Comparison of ENCODE assay signal across 9 cellular contexts in genomic region chr12:75705749-75706719, GRCh38.
DNase-seq lines count a peak whose midpoint lies in the region; ATAC-seq and TF ChIP-seq lines count a peak whose summit lies in the region.
"Had no signal": no experiment of that assay in that cellular context is flagged by ENCODE, and none has a peak within 500 bp of the region (broad histone marks: within the 10 kb centered on the region; RNA-seq: fewer than 3 reads in every experiment).

No MANE protein-coding gene starts in this region.

- H3K27me3 ChIP-seq in spleen (replicated peaks in 1 of 7) = no peaks in the 10 kb centered on the region

- no peaks in the 10 kb centered on the region for H3K36me3 ChIP-seq in spleen

- H3K4me1 Mint-ChIP-seq in WTC11 = peaks cover 69% of the 10 kb centered on the region

- TF ChIP-seq POLR2A in spleen (IDR thresholded peaks at IDR 0.05) = no peak

- intact Hi-C loops in spleen (cut with DNase I; ENCODE audit: low total_unique reads) = no loop called here

- peaks cover 0 to 44% (median 21%) of the 10 kb centered on the region in 6 donors for H3K4me1 ChIP-seq in spleen

- CTCF ChIA-PET in WTC11 (lab: Charles Lee) = interaction anchor here (0.6 kb wide), 1 partner anchor 22 kb away, joined by 3 read pairs; no protein-coding TSS in a partner anchor

- peak; percentile 95 for DNase-seq in HFF-Myc (ENCODE audit: extremely low read depth, low read depth)
- no peak for DNase-seq in WTC11 (ENCODE audit: low spot score)
- DNase-seq in inferior parietal cortex (ENCODE audit: extremely low spot score) = peak; percentile 8
- DNase-seq in spleen = no peak
- DNase-seq in stimulated activated naive CD4-positive, alpha-beta T cell (lab: John Stamatoyannopoulos, UW) = no peak
- DNase-seq in stimulated activated CD4-positive, alpha-beta T cell treated with anti-CD3 and anti-CD28 coated beads, Interleukin-15, amount 100 ng/mL, for 24 hours = no peak
- DNase-seq in NCI-H2171 treated with DMSO at 0.1 percent for 48 hours (lab: John Stamatoyannopoulos, UW) = no peak
- DNase-seq: stimulated activated CD4-positive, alpha-beta T cell treated with anti-CD3 and anti-CD28 coated beads, Interleukin-4, amount 100 ng/mL, for 4 hours had no signal

- H3K27ac ChIP-seq in spleen = peak overlapping the region in 7 of 8 donors; percentile 33 to 67 (median 51)

- POLR2A ChIA-PET in WTC11 (lab: Charles Lee) = no interaction called here

- H3K4me3 ChIP-seq in HFF-Myc (replicated peaks; ENCODE audit: low read depth, low read length) = no peak overlapping the region
- no peak overlapping the region for H3K4me3 ChIP-seq in spleen

- no peak for ATAC-seq in WTC11
- no peak for ATAC-seq in HG03280 (IDR thresholded peaks at IDR 0.05; ENCODE audit: unreplicated experiment)

- H3K9me3 Mint-ChIP-seq in WTC11 = peaks cover 3% of the 10 kb centered on the region; the same call in 1 of the 2 replicates

- no peak overlapping the region for H3K4me3 Mint-ChIP-seq in WTC11

- H3K27ac Mint-ChIP-seq in WTC11 = 0 out of 2 replicates have a peak overlapping the region, but pooled peaks have one; percentile 40

- no peaks in the 10 kb centered on the region for H3K36me3 Mint-ChIP-seq in WTC11

- 49 to 65% (median 58%) methylated on average over 8 of the region's 8 CpGs for WGBS in spleen, 5 donors

- no peak for TF ChIP-seq CTCF in HFF-Myc (IDR thresholded peaks at IDR 0.05; ENCODE audit: low read depth, low read length, missing control alignments)
- TF ChIP-seq CTCF in WTC11 (IDR thresholded peaks at IDR 0.05) = no peak
- no peak for TF ChIP-seq CTCF in spleen (IDR thresholded peaks at IDR 0.05 in 8 of 11, conservative IDR thresholded peaks at IDR 0.05 in 3 of 11)

- no peaks in the 10 kb centered on the region for H3K27me3 Mint-ChIP-seq in WTC11 (ENCODE audit: low read depth)

- no peaks in the 10 kb centered on the region for H3K9me3 ChIP-seq in spleen

TF ChIP-seq in WTC11, 78 proteins besides CTCF, POLR2A, EP300 and RAD21:
- TF ChIP-seq NFATC4 (CRISPR knock-in tag; IDR thresholded peaks at IDR 0.05) = no peak
- no peak for TF ChIP-seq ZNF317 (CRISPR knock-in tag; IDR thresholded peaks at IDR 0.05; ENCODE audit: borderline replicate concordance, low read depth)
- TF ChIP-seq TCF7 (CRISPR knock-in tag; IDR thresholded peaks at IDR 0.05; ENCODE audit: low read depth) = no peak
- no peak for TF ChIP-seq HMGA2 (CRISPR knock-in tag; IDR thresholded peaks at IDR 0.05)
- TF ChIP-seq NFYB (CRISPR knock-in tag; conservative IDR thresholded peaks at IDR 0.05; ENCODE audit: low read depth) = no peak
- TF ChIP-seq, protein P1, sequence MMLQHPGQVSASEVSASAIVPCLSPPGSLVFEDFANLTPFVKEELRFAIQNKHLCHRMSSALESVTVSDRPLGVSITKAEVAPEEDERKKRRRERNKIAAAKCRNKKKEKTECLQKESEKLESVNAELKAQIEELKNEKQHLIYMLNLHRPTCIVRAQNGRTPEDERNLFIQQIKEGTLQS (CRISPR knock-in tag; conservative IDR thresholded peaks at IDR 0.05) = no peak
- no peak for TF ChIP-seq SOX15 (CRISPR knock-in tag; IDR thresholded peaks at IDR 0.05)
- no peak for TF ChIP-seq CDX4 (CRISPR knock-in tag; IDR thresholded peaks at IDR 0.05; ENCODE audit: borderline replicate concordance)
- TF ChIP-seq RELA (CRISPR knock-in tag; IDR thresholded peaks at IDR 0.05; ENCODE audit: borderline replicate concordance) = no peak
- no peak for TF ChIP-seq IRF1 (CRISPR knock-in tag; IDR thresholded peaks at IDR 0.05)
- no peak for TF ChIP-seq ATF6 (CRISPR knock-in tag; IDR thresholded peaks at IDR 0.05)

Comparison
In these comparisons a context has a peak if more than half of its experiments do, and no peak if none do; other contexts are left out.
1. DNase-seq: peak in HFF-Myc (single experiment) and inferior parietal cortex (single experiment); none in WTC11 (single experiment), spleen (single experiment), stimulated activated naive CD4-positive, alpha-beta T cell (0 of 6), stimulated activated CD4-positive, alpha-beta T cell treated with anti-CD3 and anti-CD28 coated beads, Interleukin-15, amount 100 ng/mL, for 24 hours (single experiment) and NCI-H2171 treated with DMSO at 0.1 percent for 48 hours (single experiment).